ENCODE assay signal across 8 cellular contexts in genomic region chr2:79887747-79888374, GRCh38.
A peak's percentile ranks its signal among the peaks of the same experiment; 100 is the strongest.
DNase-seq lines count a peak whose midpoint lies in the region; ATAC-seq and TF ChIP-seq lines count a peak whose summit lies in the region.

No MANE protein-coding gene starts in this region.

- H3K36me3 ChIP-seq in lung (ENCODE audit: control insufficient read depth in 2 of 2, insufficient read depth in 2 of 2, low read length in 2 of 2) = no peaks in the 10 kb centered on the region

- H3K9me3 ChIP-seq in lung (ENCODE audit: control insufficient read depth in 2 of 2, insufficient read depth in 1 of 2, low read length in 1 of 2) = no peaks in the 10 kb centered on the region

- ATAC-seq in GM18505 (IDR thresholded peaks at IDR 0.05; ENCODE audit: unreplicated experiment) (peak; percentile 79), HG03342 (IDR thresholded peaks at IDR 0.05; ENCODE audit: unreplicated experiment) (peak; percentile 86), lung (ENCODE audit: insufficient read depth, low FRiP score) (no peak), GM21447 (IDR thresholded peaks at IDR 0.05; ENCODE audit: unreplicated experiment) (no peak)

- DNase-seq in COLO829 (ENCODE audit: low spot score) = peak; percentile 45
- DNase-seq in NCI-H748 treated with DMSO at 0.1 percent for 48 hours (lab: John Stamatoyannopoulos, UW) = peak; percentile 5
- peak; percentile 15 to 72 for DNase-seq in T47D (ENCODE audit: low read depth in 1 of 2, low spot score in 1 of 2)
- no peak for DNase-seq in lung (ENCODE audit: low spot score)
- no peak for DNase-seq in stimulated activated naive CD4-positive, alpha-beta T cell treated with Interleukin-2 at 50 U/mL for 16 hours (lab: John Stamatoyannopoulos, UW)

- H3K27me3 ChIP-seq in lung (ENCODE audit: control insufficient read depth, insufficient read depth) = no peaks in the 10 kb centered on the region

- no peak for TF ChIP-seq POLR2A in GM18505 (IDR thresholded peaks at IDR 0.05; ENCODE audit: borderline replicate concordance, extremely low read depth, insufficient read depth, insufficient read length)

- TF ChIP-seq CTCF in lung (IDR thresholded peaks at IDR 0.05; ENCODE audit: control extremely low read depth, extremely low read depth) = peak; percentile 51

- no peaks in the 10 kb centered on the region for H3K4me1 ChIP-seq in lung (ENCODE audit: control insufficient read depth in 2 of 2, insufficient read depth in 2 of 2, low read length in 2 of 2)

- H3K27ac ChIP-seq in lung (ENCODE audit: low read depth in 1 of 2, low read length in 1 of 2) = no peak overlapping the region

- in situ Hi-C loops in T47D (cut with HindIII; ENCODE audit: low pct_unique_long_range_greater_than_20kb, low sequenced_read_pairs) = no loop called here

- H3K4me3 ChIP-seq in lung = no peak overlapping the region

- WGBS in lung, 2 donors = 36 to 39% methylated on average over 7 of the region's 7 CpGs

Comparison
In these comparisons a context has a peak if more than half of its experiments do, and no peak if none do; other contexts are left out.
1. DNase-seq: peak in COLO829 (single experiment), NCI-H748 treated with DMSO at 0.1 percent for 48 hours (single experiment) and T47D (2 of 2); none in lung (single experiment) and stimulated activated naive CD4-positive, alpha-beta T cell treated with Interleukin-2 at 50 U/mL for 16 hours (single experiment).
2. ATAC-seq: peak in GM18505 (single experiment) and HG03342 (single experiment); none in lung (single experiment) and GM21447 (single experiment).